ENCODE assay signal across 8 cellular contexts in the genomic region with DNA sequence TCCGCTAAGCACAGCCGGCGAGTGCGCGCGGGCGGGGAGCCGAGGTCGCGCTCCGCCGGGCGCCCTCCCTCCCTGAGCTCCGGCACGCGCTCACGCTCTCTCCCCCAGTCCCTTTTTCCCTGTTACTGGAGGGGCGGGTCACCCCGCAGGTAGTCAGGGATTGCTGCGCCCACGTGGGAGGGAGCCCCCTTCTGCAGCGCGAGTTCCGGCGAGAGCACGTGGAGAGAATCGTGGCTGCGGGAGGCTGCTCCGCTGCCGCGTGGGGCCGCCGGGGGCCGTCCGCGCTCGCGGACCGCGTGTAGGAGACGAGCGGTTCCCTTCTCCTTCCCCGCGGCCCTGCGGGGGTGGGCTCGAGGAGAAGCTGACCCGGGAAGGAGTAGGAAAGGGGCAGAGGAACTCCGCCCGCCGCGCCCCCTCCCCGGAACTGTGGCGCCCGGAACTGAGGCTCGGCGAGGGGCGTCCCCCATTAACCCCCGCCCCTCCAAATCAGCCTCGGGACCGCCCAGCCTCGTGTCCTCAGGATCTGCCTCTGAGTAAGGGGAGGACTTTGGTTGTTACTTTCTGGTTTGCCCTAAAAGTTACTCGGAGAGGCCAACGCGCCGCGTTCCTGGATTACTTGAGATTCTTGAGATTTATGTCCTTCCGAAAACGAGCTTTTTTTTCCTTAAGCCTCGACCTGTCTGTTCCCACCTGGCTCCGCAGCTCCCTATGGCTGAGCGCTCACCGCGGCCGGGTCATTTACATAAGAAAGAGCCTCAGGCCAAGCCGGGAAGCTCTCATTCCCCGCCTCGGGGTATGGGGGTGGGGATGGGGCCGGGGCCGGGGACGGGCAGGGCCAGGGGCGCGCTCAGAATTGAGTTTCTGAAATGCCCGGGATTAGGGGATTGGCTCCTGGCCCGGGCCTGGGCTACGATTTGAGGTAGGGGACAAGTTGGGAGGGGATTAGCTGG. TPM values are rescaled to one million over a fixed set of nuclear protein-coding genes. Genes with fewer than 3 reads are reported as not detected.
DNase-seq lines count a peak whose midpoint lies in the region; ATAC-seq and TF ChIP-seq lines count a peak whose summit lies in the region.

No MANE protein-coding gene starts in this region.

- in situ Hi-C loops in gastrocnemius medialis (cut with MboI; ENCODE audit: low sequenced_read_pairs in 4 of 4): loop anchor here in 1 of 4 donors (25.0 kb wide), 1 partner anchor 373 kb away; the partner anchor contains the start of genes INO80B, MOGS, MRPL53 and WBP1

- H3K4me3 ChIP-seq in SJCRH30 (peak overlapping the region; percentile 95), gastrocnemius medialis (peak overlapping the region; percentile 78 to 91 (median 88))

- H3K27ac ChIP-seq in SJCRH30: peak overlapping the region; percentile 84
- peak overlapping the region; percentile 84 to 97 (median 90) for H3K27ac ChIP-seq in gastrocnemius medialis

- intact Hi-C loops in left ventricle myocardium superior (cut with micrococcal nuclease) (no loop called here), gastrocnemius medialis (cut with DNase I; ENCODE audit: low total_unique reads) (loop anchor here (5.0 to 10.0 kb wide), 4 partner anchors 118 to 810 kb away; partner anchors contain the start of genes AUP1, DQX1, HTRA2 and INO80B)

- ATAC-seq in GM21367 (IDR thresholded peaks at IDR 0.05; ENCODE audit: unreplicated experiment): peak; percentile 41
- peak; percentile 50 for ATAC-seq in left ventricle myocardium superior
- peak; percentile 43 to 50 for ATAC-seq in gastrocnemius medialis

- H3K27me3 ChIP-seq in SJCRH30 (no peaks in the 10 kb centered on the region), gastrocnemius medialis (peaks cover 0 to 8% (median 0%) of the 10 kb centered on the region in 3 donors)

- no peaks in the 10 kb centered on the region for H3K36me3 ChIP-seq in SJCRH30
- H3K36me3 ChIP-seq in gastrocnemius medialis: no peaks in the 10 kb centered on the region

- H3K9me3 ChIP-seq in SJCRH30 (replicated peaks) (no peaks in the 10 kb centered on the region), gastrocnemius medialis (no peaks in the 10 kb centered on the region)

- DNase-seq in DMS53 (lab: John Stamatoyannopoulos, UW) (peak; percentile 87), HT1080 (ENCODE audit: low read depth) (peak; percentile 79), SJCRH30 (peak; percentile 75 to 82), left ventricle myocardium superior (peak; percentile 54), gastrocnemius medialis (peak in 1 of 2 donors; percentile 38), DMS153 (lab: John Stamatoyannopoulos, UW) (no peak)
- peak; percentile 27 to 59 (median 53) for DNase-seq in activated naive CD4-positive, alpha-beta T cell (lab: John Stamatoyannopoulos, UW)

- TF ChIP-seq CTCF in gastrocnemius medialis (IDR thresholded peaks at IDR 0.05 in 4 of 5, conservative IDR thresholded peaks at IDR 0.05 in 1 of 5): peak in 1 of 5 experiments; percentile 4

- H3K4me1 ChIP-seq in SJCRH30 (no peaks in the 10 kb centered on the region), gastrocnemius medialis (peaks cover 16 to 23% of the 10 kb centered on the region in 2 donors)

- TF ChIP-seq POLR2A in gastrocnemius medialis (IDR thresholded peaks at IDR 0.05): peak; percentile 50 to 80

RNA-seq across cellular contexts. Expression of gene HK2, which starts 1.2 kb away (rescaled TPM):
- total RNA-seq in HT1080 (2014; rRNA removed; shearing (Covaris generic)): 13.3 and 18.2 TPM in 2 replicates
- 40.3 and 50.9 TPM in 2 replicates for polyA plus RNA-seq in HT1080 (2015; cell fraction: cytosol; rRNA removed)
- 132 and 148 TPM in 2 replicates for polyA plus RNA-seq in HT1080 (2015; cell fraction: nucleus; rRNA removed)
- 38.4 and 38.8 TPM in 2 replicates for total RNA-seq in SJCRH30 (2014; rRNA removed; shearing (Covaris generic))
- total RNA-seq in left ventricle myocardium superior (3.8 TPM), gastrocnemius medialis (10 to 100 TPM; 18.1 to 57.6 (median 42.1) TPM)
